Comparison of ENCODE assay signal across 16 cellular contexts in the genomic region with DNA sequence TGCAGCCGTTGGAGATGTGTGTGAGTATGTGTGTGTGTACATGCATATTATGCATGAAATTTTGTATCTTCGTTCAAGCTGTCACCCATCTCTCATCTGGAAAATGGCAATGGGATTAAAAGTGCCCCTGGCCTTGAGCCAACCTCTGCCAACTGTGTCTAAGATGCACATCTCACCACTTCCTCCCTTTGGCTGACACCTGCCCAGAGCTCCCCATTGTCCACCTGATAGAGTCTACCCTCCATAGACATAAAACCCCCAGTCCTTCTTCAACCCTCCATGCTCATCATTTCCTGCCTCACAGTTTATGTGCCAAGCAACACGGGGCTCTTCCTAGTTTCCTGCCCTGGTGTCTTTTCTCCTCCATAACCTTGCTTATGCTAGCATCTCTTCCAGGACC.
A peak's percentile ranks its signal among the peaks of the same experiment; 100 is the strongest.
DNase-seq lines count a peak whose midpoint lies in the region; ATAC-seq and TF ChIP-seq lines count a peak whose summit lies in the region.
"Had no signal": no experiment of that assay in that cellular context is flagged by ENCODE, and none has a peak within 500 bp of the region (broad histone marks: within the 10 kb centered on the region; RNA-seq: fewer than 3 reads in every experiment).

No MANE protein-coding gene starts in this region.

- in situ Hi-C loops in GM13976 (cut with MboI; ENCODE audit: low sequenced_read_pairs, unreplicated experiment): no loop called here

- peaks cover 10% of the 10 kb centered on the region for H3K27me3 Mint-ChIP-seq in memory B cell

- peaks cover under 1% of the 10 kb centered on the region for H3K36me3 Mint-ChIP-seq in memory B cell
- H3K36me3 Mint-ChIP-seq: CD14-positive monocyte had no signal

- H3K9me3 Mint-ChIP-seq in memory B cell: peaks cover 1% of the 10 kb centered on the region
- H3K9me3 Mint-ChIP-seq: T-helper 2 cell treated with Interferon-gamma antibody and Interleukin-4, amounts not matched to agents 5 μg/mL and 100 μg/mL, for 36 hours had no signal

- H3K4me3 ChIP-seq in Jurkat, Clone E6-1 (ENCODE audit: low read length): no peak overlapping the region
- H3K4me3 ChIP-seq: GM12878, GM23338 had no signal

- H3K27ac Mint-ChIP-seq in memory B cell: peak overlapping the region; percentile 0
- H3K27ac Mint-ChIP-seq: GM23338; T-helper 2 cell treated with Interferon-gamma antibody and Interleukin-4, amounts not matched to agents 5 μg/mL and 100 μg/mL, for 36 hours had no signal

- H3K4me1 Mint-ChIP-seq in memory B cell: peaks cover 5% of the 10 kb centered on the region
- H3K4me1 Mint-ChIP-seq: CD14-positive monocyte had no signal

- peak; percentile 9 for DNase-seq in NCI-H748 (lab: John Stamatoyannopoulos, UW; ENCODE audit: unreplicated experiment)
- no peak for DNase-seq in NCI-H748 treated with DMSO at 0.1 percent for 48 hours (lab: John Stamatoyannopoulos, UW)
- DNase-seq in Jurkat, Clone E6-1 (ENCODE audit: low read depth, low spot score): peak; percentile 40
- peak; percentile 39 for DNase-seq in NCI-H510A (lab: John Stamatoyannopoulos, UW)
- DNase-seq in memory B cell (ENCODE audit: low spot score in 2 of 2): no peak
- no peak for DNase-seq in GM13976 (ENCODE audit: low spot score)
- DNase-seq: ACHN, AML-193, GDM1, KBM-7 had no signal

- H3K4me3 Mint-ChIP-seq in memory B cell: no peak overlapping the region
- H3K4me3 Mint-ChIP-seq: GM23338; T-helper 2 cell treated with Interferon-gamma antibody and Interleukin-4, amounts not matched to agents 5 μg/mL and 100 μg/mL, for 36 hours had no signal

- ATAC-seq in memory B cell (ENCODE audit: low read depth) (no peak), HG03025 (IDR thresholded peaks at IDR 0.05; ENCODE audit: low FRiP score, unreplicated experiment) (no peak)
- ATAC-seq: GM12878, GM23338, HCT116 had no signal

- no peak for TF ChIP-seq CTCF in GM13976 (IDR thresholded peaks at IDR 0.05; ENCODE audit: borderline replicate concordance, control extremely low read depth, extremely low read depth, insufficient read depth, missing control alignments)

Comparison
In these comparisons a context has a peak if more than half of its experiments do, and no peak if none do; other contexts are left out.
1. DNase-seq: peak in NCI-H748 (single experiment), Jurkat, Clone E6-1 (single experiment) and NCI-H510A (single experiment); none in NCI-H748 treated with DMSO at 0.1 percent for 48 hours (single experiment), memory B cell (0 of 2) and GM13976 (single experiment).